In the genomic region with DNA sequence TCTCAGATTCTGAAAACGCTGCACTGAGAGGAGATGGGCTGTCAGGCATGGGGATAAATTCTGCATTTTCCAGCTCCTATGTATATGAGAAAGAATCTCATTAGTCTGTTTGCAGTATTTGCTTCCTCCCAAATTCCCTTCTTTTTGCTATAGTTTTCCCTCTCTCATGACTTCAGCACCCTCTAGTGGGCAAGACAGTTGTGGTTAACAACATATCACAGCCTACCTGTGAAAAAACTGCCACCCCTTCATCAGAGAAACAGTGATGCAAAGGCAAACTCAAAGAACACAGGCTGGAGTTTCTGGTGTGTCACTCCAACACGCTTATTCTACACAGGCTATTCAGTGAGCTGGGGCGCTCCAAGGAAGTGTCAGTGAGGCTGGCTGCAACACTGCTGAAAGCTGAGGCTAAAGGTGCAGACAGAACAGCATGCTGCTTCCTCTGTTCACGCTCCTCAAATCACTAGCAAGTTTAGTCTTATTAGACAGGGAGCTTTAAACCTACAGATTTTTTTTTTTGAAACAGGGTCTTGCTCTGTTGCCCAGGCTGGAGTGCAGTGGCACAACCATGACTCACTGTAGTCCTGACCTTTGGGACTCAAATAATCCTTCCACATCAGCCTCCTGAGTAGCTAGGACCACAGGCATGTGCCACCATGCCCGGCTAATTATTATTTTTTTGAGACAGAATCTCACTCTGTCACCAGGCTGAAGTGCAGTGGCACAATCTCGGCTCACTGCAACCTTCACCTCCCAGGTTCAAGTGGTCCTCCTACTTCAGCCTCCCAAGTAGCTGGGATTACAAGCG, we compare ENCODE assay signal across 8 cellular contexts. TPM values are rescaled to one million over a fixed set of nuclear protein-coding genes. Genes with fewer than 3 reads are reported as not detected.
DNase-seq lines count a peak whose midpoint lies in the region; ATAC-seq and TF ChIP-seq lines count a peak whose summit lies in the region.

No MANE protein-coding gene starts in this region.

- TF ChIP-seq CTCF in right lobe of liver (IDR thresholded peaks at IDR 0.05) (peak; percentile 72 to 89 (median 77)), thoracic aorta (IDR thresholded peaks at IDR 0.05) (peak; percentile 64)

- 68% methylated on average over 6 of the region's 7 CpGs for WGBS in right lobe of liver (ENCODE audit: insufficient coverage, low coverage, low lambda C conversion rate, missing lambda C conversion rate)

- DNase-seq in activated T-cell treated with anti-CD3 and anti-CD28 coated beads for 24 hours (ENCODE audit: low read depth) (peak; percentile 16), NCI-H1105 treated with DMSO at 0.1 percent for 48 hours (lab: John Stamatoyannopoulos, UW) (peak; percentile 55), T-helper 1 cell (peak in 4 of 5 donors; percentile 3 to 46 (median 35)), dedifferentiated amniotic fluid mesenchymal stem cell (ENCODE audit: extremely low spot score) (peak; percentile 65), right lobe of liver (no peak), thoracic aorta (ENCODE audit: low spot score) (peak; percentile 17)
- DNase-seq in activated T-cell treated with anti-CD3 and anti-CD28 coated beads, Interleukin-2, amount 50 U/mL, for 1 hour, result no peak

- peaks cover 0 to 73% (median 45%) of the 10 kb centered on the region in 4 donors for H3K36me3 ChIP-seq in right lobe of liver
- peaks cover 41% of the 10 kb centered on the region for H3K36me3 ChIP-seq in thoracic aorta

- ATAC-seq in right lobe of liver (peak; percentile 81 to 89 (median 85)), thoracic aorta (ENCODE audit: insufficient number of reproducible peaks, low FRiP score, low read depth) (no peak), GM18520 (IDR thresholded peaks at IDR 0.05; ENCODE audit: unreplicated experiment) (no peak)

- H3K27ac ChIP-seq in right lobe of liver, result no peak overlapping the region
- H3K27ac ChIP-seq in thoracic aorta, result no peak overlapping the region

- H3K4me3 ChIP-seq in right lobe of liver, result no peak overlapping the region
- no peak overlapping the region for H3K4me3 ChIP-seq in thoracic aorta

- H3K4me1 ChIP-seq in right lobe of liver (no peaks in the 10 kb centered on the region), thoracic aorta (ENCODE audit: control insufficient read depth in 1 of 2, low read depth in 2 of 2) (no peaks in the 10 kb centered on the region)

- H3K9me3 ChIP-seq in right lobe of liver (no peaks in the 10 kb centered on the region), thoracic aorta (no peaks in the 10 kb centered on the region)

- H3K27me3 ChIP-seq in right lobe of liver (no peaks in the 10 kb centered on the region), thoracic aorta (replicated peaks; ENCODE audit: insufficient read depth) (no peaks in the 10 kb centered on the region)

- TF ChIP-seq POLR2A in right lobe of liver (IDR thresholded peaks at IDR 0.05), result no peak

- intact Hi-C loops in right lobe of liver (cut with DNase I), result loop anchor here in 1 of 2 donors (10.0 kb wide), 1 partner anchor 144 kb away; no protein-coding TSS in a partner anchor

RNA-seq across cellular contexts. Expression of a gene that starts 19.3 kb away (rescaled TPM):
- total RNA-seq in right lobe of liver (1 to 10 TPM; 2.1 to 9.6 (median 3.1) TPM), thoracic aorta (1 to 10 TPM in 1 of 2 donors, under 1 TPM in 1; 0.27 to 1.1 TPM)

RNA-seq across cellular contexts. Expression of a gene that starts 24.9 kb away (rescaled TPM):
- total RNA-seq in right lobe of liver (1 to 10 TPM; 1.7 to 6.6 (median 3.6) TPM), thoracic aorta (1 to 10 TPM; 4.9 to 6.8 TPM)

RNA-seq across cellular contexts. Expression of a gene that starts 37.5 kb away (rescaled TPM):
- 10 to 100 TPM in 5 of 6 experiments, 1 to 10 TPM in 1; 9.6 to 20.2 (median 13.2) TPM for total RNA-seq in right lobe of liver
- total RNA-seq in thoracic aorta, result 10 to 100 TPM; 17.9 to 30.2 TPM

RNA-seq across cellular contexts. Expression of a gene that starts 38.1 kb away (rescaled TPM):
- total RNA-seq in right lobe of liver (10 to 100 TPM; 22.2 to 56.8 (median 39.6) TPM), thoracic aorta (10 to 100 TPM; 51.3 to 65.3 TPM)

Comparison
In these comparisons a context has a peak if more than half of its experiments do, and no peak if none do; other contexts are left out.
1. DNase-seq: peak in activated T-cell treated with anti-CD3 and anti-CD28 coated beads for 24 hours (single experiment), NCI-H1105 treated with DMSO at 0.1 percent for 48 hours (single experiment), T-helper 1 cell (4 of 5), dedifferentiated amniotic fluid mesenchymal stem cell (single experiment) and thoracic aorta (single experiment); none in activated T-cell treated with anti-CD3 and anti-CD28 coated beads, Interleukin-2, amount 50 U/mL, for 1 hour (single experiment) and right lobe of liver (0 of 3).
2. ATAC-seq: peak in right lobe of liver (4 of 4); none in thoracic aorta (single experiment) and GM18520 (single experiment).